8 cellular contexts compared by ENCODE assay signal in genomic region chr18:10787293-10787901, GRCh38.
DNase-seq lines count a peak whose midpoint lies in the region; ATAC-seq and TF ChIP-seq lines count a peak whose summit lies in the region.

No MANE protein-coding gene starts in this region.

- no peak for TF ChIP-seq POLR2A in lower leg skin (IDR thresholded peaks at IDR 0.05)

- H3K27ac Mint-ChIP-seq in chondrocyte (ENCODE audit: unreplicated experiment), result no peak overlapping the region

- peaks cover 32% of the 10 kb centered on the region for H3K36me3 Mint-ChIP-seq in chondrocyte (ENCODE audit: low read depth)

- H3K4me1 Mint-ChIP-seq in chondrocyte (ENCODE audit: low read depth), result peaks cover 9% of the 10 kb centered on the region

- H3K27me3 Mint-ChIP-seq in chondrocyte (ENCODE audit: low read depth), result no peaks in the 10 kb centered on the region

- no peak overlapping the region for H3K4me3 ChIP-seq in lower leg skin (ENCODE audit: low read depth, poor library complexity, severe bottlenecking)

- H3K4me3 Mint-ChIP-seq in chondrocyte (ENCODE audit: unreplicated experiment), result no peak overlapping the region

- DNase-seq in C1 segment of cervical spinal cord (lab: John Stamatoyannopoulos, UW) (peak in 11 of 14 donors; percentile 7 to 70 (median 29)), GM19238 (ENCODE audit: insufficient read length, low spot score) (peak; percentile 32), NCI-H446 (lab: John Stamatoyannopoulos, UW) (peak; percentile 31 to 70), chondrocyte (ENCODE audit: low spot score) (no peak), lower leg skin (ENCODE audit: low spot score in 2 of 2) (peak; percentile 68 to 93)
- DNase-seq in activated CD4-positive, CD25-positive, alpha-beta regulatory T cell treated with anti-CD3 and anti-CD28 coated beads, Interleukin-2, amount 50 U/mL, for 72 hours, result peak; percentile 78
- DNase-seq in stimulated activated CD8-positive, alpha-beta memory T cell treated with anti-CD3 and anti-CD28 coated beads, Interleukin-12 subunit alpha, Interleukin-12 subunit beta, amount 100 ng/mL, for 4 hours (ENCODE audit: low read depth), result peak; percentile 39

- 36 to 37% methylated on average over 5 of the region's 5 CpGs for WGBS in lower leg skin, 2 donors

- intact Hi-C loops in lower leg skin (cut with DNase I; ENCODE audit: low total_unique reads), result no loop called here

- no peaks in the 10 kb centered on the region for H3K9me3 Mint-ChIP-seq in chondrocyte (ENCODE audit: low read depth)

- ATAC-seq in HG03196 (IDR thresholded peaks at IDR 0.05; ENCODE audit: unreplicated experiment), result peak; percentile 93

- TF ChIP-seq CTCF in chondrocyte (IDR thresholded peaks at IDR 0.05) (peak; percentile 94), lower leg skin (IDR thresholded peaks at IDR 0.05) (no peak)
